Comparison of ENCODE assay signal across 9 cellular contexts in the genomic region with DNA sequence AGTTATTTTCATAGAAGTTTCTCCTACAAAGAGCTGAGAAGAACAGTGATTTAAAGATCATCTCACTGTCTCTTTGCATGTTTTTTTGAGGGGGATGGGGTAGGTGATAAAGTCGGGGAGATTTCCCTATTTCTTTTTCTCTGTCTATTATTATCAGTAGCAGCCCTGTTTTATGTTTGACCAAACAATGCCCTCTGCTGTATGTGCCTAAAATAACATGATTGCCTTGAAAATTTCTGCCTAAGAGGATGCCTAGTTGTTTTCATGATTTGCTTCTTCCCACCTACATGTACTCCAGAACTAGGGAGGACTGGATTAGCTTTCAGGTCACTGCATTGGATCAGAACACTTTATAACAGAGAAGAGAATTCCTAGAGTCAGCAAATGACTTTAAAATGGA.
DNase-seq lines count a peak whose midpoint lies in the region; ATAC-seq and TF ChIP-seq lines count a peak whose summit lies in the region.
"Had no signal": no experiment of that assay in that cellular context is flagged by ENCODE, and none has a peak within 500 bp of the region (broad histone marks: within the 10 kb centered on the region; RNA-seq: fewer than 3 reads in every experiment).

No MANE protein-coding gene starts in this region.

- peaks cover 3% of the 10 kb centered on the region for H3K9me3 ChIP-seq in endodermal cell (ENCODE audit: control insufficient read depth, low read length)

- peaks cover 4% of the 10 kb centered on the region for H3K4me1 Mint-ChIP-seq in endodermal cell
- H3K4me1 Mint-ChIP-seq in stimulated activated naive B cell treated with anti-CD40 and anti-IgM and Interleukin-4, amounts not matched to agents 10 μg/mL and 1 μg/mL and 100 μg/mL, for 72 hours, result no peaks in the 10 kb centered on the region

- TF ChIP-seq CTCF in endodermal cell (conservative IDR thresholded peaks at IDR 0.05), result peak; percentile 70

- peaks cover 3% of the 10 kb centered on the region for H3K27me3 Mint-ChIP-seq in endodermal cell (ENCODE audit: insufficient read depth)
- no peaks in the 10 kb centered on the region for H3K27me3 Mint-ChIP-seq in stimulated activated naive B cell treated with anti-CD40 and anti-IgM and Interleukin-4, amounts not matched to agents 10 μg/mL and 1 μg/mL and 100 μg/mL, for 72 hours

- no peak overlapping the region for H3K9ac ChIP-seq in endodermal cell (ENCODE audit: extremely low read depth, low read length, poor library complexity, severe bottlenecking)

- H3K27ac ChIP-seq in endodermal cell (ENCODE audit: low read depth, low read length), result no peak overlapping the region
- H3K27ac ChIP-seq: skin epidermis had no signal

- no peaks in the 10 kb centered on the region for H3K4me1 ChIP-seq in endodermal cell (ENCODE audit: control insufficient read depth, insufficient read depth, low read length)

- no peaks in the 10 kb centered on the region for H3K36me3 Mint-ChIP-seq in endodermal cell (ENCODE audit: low read depth)
- no peaks in the 10 kb centered on the region for H3K36me3 Mint-ChIP-seq in stimulated activated naive B cell treated with anti-CD40 and anti-IgM and Interleukin-4, amounts not matched to agents 10 μg/mL and 1 μg/mL and 100 μg/mL, for 72 hours

- WGBS in endodermal cell (ENCODE audit: insufficient coverage in 1 of 2, insufficient read length in 1 of 2), 2 experiments, result no CpG with 5 or more reads among the region's 1 CpG

- DNase-seq in NCI-H2081 (lab: John Stamatoyannopoulos, UW), result peak; percentile 17 to 24
- DNase-seq in NCI-H2081 treated with DMSO at 0.1 percent for 48 hours (lab: John Stamatoyannopoulos, UW), result no peak
- DNase-seq in NCI-H460 (ENCODE audit: extremely low read depth, low read depth), result peak; percentile 11
- no peak for DNase-seq in endodermal cell
- peak; percentile 50 for DNase-seq in retina
- no peak for DNase-seq in stimulated activated naive B cell treated with anti-CD40 and anti-IgM and Interleukin-4, amounts not matched to agents 10 μg/mL and 1 μg/mL and 100 μg/mL, for 72 hours
- DNase-seq in activated CD4-positive, alpha-beta T cell treated with anti-CD3 and anti-CD28 coated beads for 1 hour, result no peak
- no peak for DNase-seq in GDM1 (lab: John Stamatoyannopoulos, UW)

- no peaks in the 10 kb centered on the region for H3K9me3 Mint-ChIP-seq in endodermal cell
- peaks cover 2 to 4% of the 10 kb centered on the region in 2 donors for H3K9me3 Mint-ChIP-seq in stimulated activated naive B cell treated with anti-CD40 and anti-IgM and Interleukin-4, amounts not matched to agents 10 μg/mL and 1 μg/mL and 100 μg/mL, for 72 hours

- no peak for ATAC-seq in stimulated activated naive B cell treated with anti-CD40 and anti-IgM and Interleukin-4, amounts not matched to agents 10 μg/mL and 1 μg/mL and 100 μg/mL, for 72 hours (replicated peaks)

- H3K4me3 Mint-ChIP-seq in endodermal cell, result no peak overlapping the region
- H3K4me3 Mint-ChIP-seq in stimulated activated naive B cell treated with anti-CD40 and anti-IgM and Interleukin-4, amounts not matched to agents 10 μg/mL and 1 μg/mL and 100 μg/mL, for 72 hours, result no peak overlapping the region

- no peak overlapping the region for H3K4me3 ChIP-seq in endodermal cell (ENCODE audit: low read length)
- H3K4me3 ChIP-seq: skin epidermis had no signal

- H3K27me3 ChIP-seq in endodermal cell (ENCODE audit: control insufficient read depth, insufficient read depth, low read length, poor library complexity, severe bottlenecking), result no peaks in the 10 kb centered on the region

- no peak overlapping the region for H3K27ac Mint-ChIP-seq in endodermal cell
- no peak overlapping the region for H3K27ac Mint-ChIP-seq in stimulated activated naive B cell treated with anti-CD40 and anti-IgM and Interleukin-4, amounts not matched to agents 10 μg/mL and 1 μg/mL and 100 μg/mL, for 72 hours

- no peaks in the 10 kb centered on the region for H3K36me3 ChIP-seq in endodermal cell (ENCODE audit: control insufficient read depth, insufficient read depth, low read length)

Comparison
In these comparisons a context has a peak if more than half of its experiments do, and no peak if none do; other contexts are left out.
1. DNase-seq: peak in NCI-H2081 (2 of 2), NCI-H460 (single experiment) and retina (single experiment); none in NCI-H2081 treated with DMSO at 0.1 percent for 48 hours (single experiment), endodermal cell (single experiment), stimulated activated naive B cell treated with anti-CD40 and anti-IgM and Interleukin-4, amounts not matched to agents 10 μg/mL and 1 μg/mL and 100 μg/mL, for 72 hours (single experiment), activated CD4-positive, alpha-beta T cell treated with anti-CD3 and anti-CD28 coated beads for 1 hour (single experiment) and GDM1 (single experiment).